ENCODE assay signal across 26 cellular contexts in the genomic region with DNA sequence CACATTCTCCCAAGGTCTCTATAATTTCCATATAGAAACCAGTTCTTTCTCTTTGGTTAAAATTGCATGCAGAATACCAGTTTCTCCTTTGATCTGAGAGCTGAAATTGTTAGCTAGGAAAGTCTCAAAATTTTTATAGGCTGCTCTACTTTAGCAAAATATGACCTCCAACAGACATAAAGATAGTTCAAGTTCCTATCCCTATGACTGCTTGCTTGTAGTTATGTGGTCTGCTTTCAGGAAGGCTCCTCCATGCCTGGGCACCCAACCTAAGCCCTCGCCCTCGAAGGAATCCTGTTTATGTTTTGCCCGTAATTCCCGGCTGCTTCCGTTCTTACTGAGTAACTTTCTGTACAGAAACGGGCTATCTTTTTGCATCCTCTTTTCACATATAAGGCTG. TPM values are rescaled to one million over a fixed set of nuclear protein-coding genes. Genes with fewer than 3 reads are reported as not detected.
DNase-seq lines count a peak whose midpoint lies in the region; ATAC-seq, FAIRE-seq and TF ChIP-seq lines count a peak whose summit lies in the region.
"Had no signal": no experiment of that assay in that cellular context is flagged by ENCODE, and none has a peak within 500 bp of the region (broad histone marks: within the 10 kb centered on the region; RNA-seq: fewer than 3 reads in every experiment).

No MANE protein-coding gene starts in this region.

- no peak overlapping the region for H3K27ac Mint-ChIP-seq in stimulated activated naive CD8-positive, alpha-beta T cell treated with anti-CD3 and anti-CD28 coated beads, Interleukin-15, amount 100 ng/mL, for 72 hours
- no peak overlapping the region for H3K27ac Mint-ChIP-seq in activated naive CD4-positive, alpha-beta T cell treated with anti-CD3 and anti-CD28 coated beads, Interleukin-2, amount 50 U/mL, for 72 hours
- no peak overlapping the region for H3K27ac Mint-ChIP-seq in mesothelial cell of epicardium
- H3K27ac Mint-ChIP-seq: CD4-positive, alpha-beta memory T cell; HFFc6 had no signal

- H3K27me3 Mint-ChIP-seq in stimulated activated naive CD8-positive, alpha-beta T cell treated with anti-CD3 and anti-CD28 coated beads, Interleukin-15, amount 100 ng/mL, for 72 hours = peaks cover 29% of the 10 kb centered on the region
- H3K27me3 Mint-ChIP-seq in mesothelial cell of epicardium (ENCODE audit: low read depth) = no peaks in the 10 kb centered on the region

- H3K4me3 Mint-ChIP-seq in stimulated activated naive CD8-positive, alpha-beta T cell treated with anti-CD3 and anti-CD28 coated beads, Interleukin-15, amount 100 ng/mL, for 72 hours = no peak overlapping the region
- H3K4me3 Mint-ChIP-seq in mesothelial cell of epicardium = no peak overlapping the region
- H3K4me3 Mint-ChIP-seq: CD4-positive, alpha-beta memory T cell; HFFc6 had no signal

- no peaks in the 10 kb centered on the region for H3K79me2 ChIP-seq in OCI-LY1 (ENCODE audit: insufficient read depth, low read length)

- peaks cover 13% of the 10 kb centered on the region for H3K4me1 ChIP-seq in OCI-LY1 (ENCODE audit: insufficient read depth, low read length, severe bottlenecking)
- H3K4me1 ChIP-seq: HAP-1 had no signal

- TF ChIP-seq CTCF in OCI-LY1 (IDR thresholded peaks at IDR 0.05; ENCODE audit: low read length) (no peak), WI38 (IDR thresholded peaks at IDR 0.05; ENCODE audit: low read depth, low read length) (no peak), mesothelial cell of epicardium (IDR thresholded peaks at IDR 0.05; ENCODE audit: unreplicated experiment) (no peak), D721Med (IDR thresholded peaks at IDR 0.05; ENCODE audit: insufficient read depth, missing control alignments) (no peak)

- 0 out of 2 replicates have a peak, but pooled peaks cover 3% of the 10 kb centered on the region for H3K9me3 ChIP-seq in OCI-LY1 (ENCODE audit: low read length)
- H3K9me3 ChIP-seq: HAP-1 had no signal

- H3K36me3 Mint-ChIP-seq in activated naive CD4-positive, alpha-beta T cell treated with anti-CD3 and anti-CD28 coated beads, Interleukin-2, amount 50 U/mL, for 72 hours = no peaks in the 10 kb centered on the region
- H3K36me3 Mint-ChIP-seq in mesothelial cell of epicardium = no peaks in the 10 kb centered on the region
- H3K36me3 Mint-ChIP-seq: CD4-positive, alpha-beta memory T cell had no signal

- H3F3A ChIP-seq in OCI-LY1 (ENCODE audit: insufficient read depth, low read length) = 0 out of 2 replicates have a peak, but pooled peaks cover 4% of the 10 kb centered on the region

- H3K9me3 Mint-ChIP-seq in stimulated activated naive CD8-positive, alpha-beta T cell treated with anti-CD3 and anti-CD28 coated beads, Interleukin-15, amount 100 ng/mL, for 72 hours = no peaks in the 10 kb centered on the region
- H3K9me3 Mint-ChIP-seq in activated naive CD4-positive, alpha-beta T cell treated with anti-CD3 and anti-CD28 coated beads, Interleukin-2, amount 50 U/mL, for 72 hours = peaks cover 0 to 4% of the 10 kb centered on the region in 2 donors
- H3K9me3 Mint-ChIP-seq in mesothelial cell of epicardium = peaks cover 6% of the 10 kb centered on the region
- H3K9me3 Mint-ChIP-seq: HFFc6 had no signal

- H3K4me3 ChIP-seq in OCI-LY1 (ENCODE audit: low read depth, low read length, poor library complexity, severe bottlenecking) = no peak overlapping the region
- peak overlapping the region; percentile 35 for H3K4me3 ChIP-seq in WI38 (ENCODE audit: low read depth, low read length)
- H3K4me3 ChIP-seq: GM23248, HAP-1, SK-N-MC had no signal

- no peaks in the 10 kb centered on the region for H3K27me3 ChIP-seq in OCI-LY1 (ENCODE audit: insufficient read depth, low read length)

- peak overlapping the region; percentile 63 for H3K27ac ChIP-seq in OCI-LY1 (ENCODE audit: low read depth, low read length, poor library complexity, severe bottlenecking)
- H3K27ac ChIP-seq: GM23248, KMS-11, SK-N-MC had no signal

- peak overlapping the region; percentile 12; the same call in 1 of the 2 replicates for H2AFZ ChIP-seq in OCI-LY1 (ENCODE audit: low read length)
- H2AFZ ChIP-seq: GM23248 had no signal

- no peaks in the 10 kb centered on the region for H3K36me3 ChIP-seq in OCI-LY1 (ENCODE audit: insufficient read depth, low read length)
- H3K36me3 ChIP-seq: HAP-1 had no signal

- H3K4me2 ChIP-seq in OCI-LY1 (ENCODE audit: low read length) = peak overlapping the region; percentile 31
- H3K4me2 ChIP-seq: KMS-11 had no signal

- no peaks in the 10 kb centered on the region for H4K20me1 ChIP-seq in OCI-LY1 (ENCODE audit: insufficient read depth, low read length)

- peak overlapping the region; percentile 31; the same call in 1 of the 2 replicates for H3K9ac ChIP-seq in OCI-LY1 (ENCODE audit: low read length)
- H3K9ac ChIP-seq: GM23248, KMS-11 had no signal

- DNase-seq in kidney tubule cell (ENCODE audit: low spot score) = peak; percentile 7
- no peak for DNase-seq in stimulated activated naive CD8-positive, alpha-beta T cell treated with anti-CD3 and anti-CD28 coated beads, Interleukin-15, amount 100 ng/mL, for 72 hours
- no peak for DNase-seq in activated naive CD4-positive, alpha-beta T cell treated with anti-CD3 and anti-CD28 coated beads, Interleukin-2, amount 50 U/mL, for 72 hours (ENCODE audit: low spot score in 2 of 2)
- DNase-seq in mesothelial cell of epicardium (ENCODE audit: low spot score in 2 of 2, unreplicated experiment in 2 of 2) = no peak
- no peak for DNase-seq in D721Med (ENCODE audit: insufficient read length, low spot score)
- DNase-seq: C1 segment of cervical spinal cord; CD4-positive, alpha-beta memory T cell; COR-L47; GF-D8; GM23248; HFFc6; MM.1S; NCI-H1048; NCI-H1417 treated with DMSO at 0.1 percent for 48 hours; NCI-H1694 treated with DMSO at 0.1 percent for 48 hours; NCI-H2081; NCI-H2227 treated with DMSO at 0.1 percent for 48 hours; NCI-H526 treated with DMSO at 0.1 percent for 48 hours; SIG-M5 had no signal

- FAIRE-seq in D721Med (lab: Jason Lieb, UNC) = no peak
- FAIRE-seq: GM12891, RCC 7860 had no signal

- no peak for ATAC-seq in stimulated activated naive CD8-positive, alpha-beta T cell treated with anti-CD3 and anti-CD28 coated beads, Interleukin-15, amount 100 ng/mL, for 72 hours
- no peak for ATAC-seq in activated naive CD4-positive, alpha-beta T cell treated with anti-CD3 and anti-CD28 coated beads, Interleukin-2, amount 50 U/mL, for 72 hours

- H3K9me2 ChIP-seq in OCI-LY1 (ENCODE audit: low read depth, low read length) = no peaks in the 10 kb centered on the region

- no peaks in the 10 kb centered on the region for H3K4me1 Mint-ChIP-seq in stimulated activated naive CD8-positive, alpha-beta T cell treated with anti-CD3 and anti-CD28 coated beads, Interleukin-15, amount 100 ng/mL, for 72 hours
- H3K4me1 Mint-ChIP-seq in mesothelial cell of epicardium = peaks cover 4% of the 10 kb centered on the region
- H3K4me1 Mint-ChIP-seq: CD4-positive, alpha-beta memory T cell had no signal

RNA-seq across cellular contexts. Expression of gene LTBP1, which starts 28.0 kb away (rescaled TPM):
- total RNA-seq in activated naive CD4-positive, alpha-beta T cell treated with anti-CD3 and anti-CD28 coated beads, Interleukin-2, amount 50 U/mL, for 72 hours = under 1 TPM; 0.39 to 0.41 TPM
- 73.9 to 80.2 TPM (median 75.3 TPM) in 3 replicates for total RNA-seq in mesothelial cell of epicardium

Comparison
In these comparisons a context has a peak if more than half of its experiments do, and no peak if none do; other contexts are left out.
1. RNA of gene LTBP1, which starts 28.0 kb away (total RNA-seq): 73.9 to 80.2 TPM in mesothelial cell of epicardium; 0.39 to 0.41 TPM in activated naive CD4-positive, alpha-beta T cell treated with anti-CD3 and anti-CD28 coated beads, Interleukin-2, amount 50 U/mL, for 72 hours; every median in the first group is over 10 times any median in the second.